8 cellular contexts compared by ENCODE assay signal in the genomic region with DNA sequence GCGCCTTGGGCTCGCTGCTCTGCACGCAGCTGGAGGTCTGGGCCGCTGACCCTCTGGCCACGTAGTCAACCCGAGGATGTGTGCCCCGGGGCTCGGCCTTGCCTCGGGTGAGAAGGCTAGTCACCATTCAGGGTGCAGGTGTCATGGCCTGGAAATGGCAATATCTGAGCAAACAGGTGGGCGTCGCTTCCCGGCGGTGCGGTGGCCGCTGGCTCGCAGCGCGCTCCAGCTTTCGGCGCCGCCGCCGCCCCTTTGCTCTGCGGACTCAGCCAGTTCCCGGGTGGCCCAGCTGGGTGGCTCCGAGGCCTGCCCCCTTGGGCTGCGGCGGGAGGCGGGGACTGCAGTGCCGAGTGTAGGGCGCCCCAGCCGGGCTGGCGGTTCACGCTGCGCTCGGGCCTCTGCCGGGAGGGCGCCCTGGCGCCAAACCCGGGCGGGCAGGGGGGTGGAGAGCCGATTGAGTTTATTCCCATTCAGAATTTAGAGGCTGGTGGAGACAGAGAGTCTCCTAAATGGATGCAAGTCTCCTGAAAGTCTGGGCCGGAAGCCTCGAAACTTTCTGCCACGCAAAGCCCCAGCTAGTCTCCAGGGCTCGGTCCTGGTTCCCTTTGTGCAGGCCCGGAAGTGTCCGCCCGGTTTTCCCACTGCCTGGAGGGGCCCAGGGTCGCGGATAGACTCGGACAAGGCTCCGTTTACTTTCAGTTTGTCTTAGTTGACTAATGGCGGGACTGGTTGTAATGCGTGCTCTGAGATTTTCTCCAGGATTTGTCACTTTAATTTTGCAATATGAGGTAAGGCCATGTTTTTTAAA. TPM values are rescaled to one million over a fixed set of nuclear protein-coding genes. Genes with fewer than 3 reads are reported as not detected.
DNase-seq lines count a peak whose midpoint lies in the region; ATAC-seq, FAIRE-seq and TF ChIP-seq lines count a peak whose summit lies in the region.

No MANE protein-coding gene starts in this region.

- DNase-seq in AG04449 (ENCODE audit: low read depth, low spot score) (no peak), heart right ventricle (no peak), sciatic nerve (ENCODE audit: low spot score) (no peak), urothelium cell line (ENCODE audit: low spot score) (no peak), D721Med (ENCODE audit: insufficient read length, low spot score) (no peak)

- peaks cover 0 to 20% (median 12%) of the 10 kb centered on the region in 9 donors for H3K4me1 ChIP-seq in heart right ventricle

- POLR2A ChIA-PET in AG04449 (lab: Yijun Ruan, JAX): no interaction called here

- peaks cover 18 to 94% (median 84%) of the 10 kb centered on the region in 7 donors for H3K27me3 ChIP-seq in heart right ventricle

- H3K4me3 ChIP-seq in AG04449 (ENCODE audit: low read depth, low read length): peak overlapping the region; percentile 50
- H3K4me3 ChIP-seq in WI38 (ENCODE audit: low read depth, low read length): peak overlapping the region; percentile 51
- H3K4me3 ChIP-seq in heart right ventricle: peak overlapping the region; percentile 23 to 66 (median 50)

- ATAC-seq in GM18858 (IDR thresholded peaks at IDR 0.05; ENCODE audit: unreplicated experiment): peak; percentile 45
- ATAC-seq in HG03066 (IDR thresholded peaks at IDR 0.05; ENCODE audit: low read depth, unreplicated experiment): peak; percentile 55
- ATAC-seq in heart right ventricle: peak; percentile 56 to 75 (median 66)
- ATAC-seq in sciatic nerve: peak; percentile 59

- intact Hi-C loops in heart right ventricle (cut with DNase I): loop anchor here in 2 of 10 donors (5.0 to 10.0 kb wide), 2 partner anchors 881 to 1174 kb away; no protein-coding TSS in a partner anchor
- intact Hi-C loops in sciatic nerve (cut with DNase I): no loop called here

- no peaks in the 10 kb centered on the region for H3K36me3 ChIP-seq in heart right ventricle

- FAIRE-seq in urothelium cell line (lab: Jason Lieb, UNC) (no peak), D721Med (lab: Jason Lieb, UNC) (no peak)

- CTCF ChIA-PET in AG04449 (lab: Yijun Ruan, JAX): interaction anchor here (0.7 to 5.0 kb wide), 6 partner anchors 12 to 1927 kb away, joined by 3 to 54 read pairs (median 5); a partner anchor contains a TSS

- H3K27ac ChIP-seq in heart right ventricle: peak overlapping the region in 1 of 10 donors; percentile 14

- WGBS in heart right ventricle, 2 donors: 2% methylated on average over 55 of the region's 55 CpGs

- H3K9me3 ChIP-seq in heart right ventricle: no peaks in the 10 kb centered on the region

- TF ChIP-seq CTCF in AG04449 (IDR thresholded peaks at IDR 0.05; ENCODE audit: insufficient read depth, low read length, missing control alignments): no peak
- TF ChIP-seq CTCF in WI38 (IDR thresholded peaks at IDR 0.05; ENCODE audit: low read depth, low read length): no peak
- TF ChIP-seq CTCF in heart right ventricle (IDR thresholded peaks at IDR 0.05): no peak
- no peak for TF ChIP-seq CTCF in D721Med (IDR thresholded peaks at IDR 0.05; ENCODE audit: insufficient read depth, missing control alignments)

RNA-seq across cellular contexts. Expression of a gene that starts 11.3 kb away (rescaled TPM):
- total RNA-seq in heart right ventricle: under 1 TPM in 8 of 10 donors, not detected in 2; 0.12 to 0.59 (median 0.20) TPM
- under 1 TPM; 0.13 to 0.95 TPM for polyA plus RNA-seq in heart right ventricle
- 1.6 TPM for total RNA-seq in sciatic nerve
